1 cellular context compared by ENCODE assay signal in the genomic region with DNA sequence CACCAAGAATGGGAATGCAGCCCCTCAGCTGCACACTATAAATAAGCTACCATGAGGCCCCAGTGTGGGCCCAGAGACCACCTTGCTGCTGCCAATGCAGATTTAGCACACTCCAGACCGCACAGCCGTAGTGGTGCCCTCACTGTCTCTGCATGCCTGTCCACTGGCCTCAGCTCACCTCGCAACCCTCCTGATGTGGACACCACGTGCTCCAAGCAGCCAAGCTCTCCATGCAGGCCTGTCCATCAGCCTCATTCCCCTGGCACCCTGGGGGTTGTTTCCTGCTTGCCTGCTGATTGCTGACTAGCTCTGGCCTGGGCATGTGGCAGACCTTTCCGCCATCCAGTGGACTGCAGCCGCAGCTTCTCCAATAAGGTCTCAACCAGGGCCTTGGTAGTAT.
TF ChIP-seq lines count a peak whose summit lies in the region.

No MANE protein-coding gene starts in this region.

TF ChIP-seq in HepG2, 621 proteins besides CTCF, POLR2A, EP300 and RAD21 (continued from another document):
- TF ChIP-seq, protein P1, sequence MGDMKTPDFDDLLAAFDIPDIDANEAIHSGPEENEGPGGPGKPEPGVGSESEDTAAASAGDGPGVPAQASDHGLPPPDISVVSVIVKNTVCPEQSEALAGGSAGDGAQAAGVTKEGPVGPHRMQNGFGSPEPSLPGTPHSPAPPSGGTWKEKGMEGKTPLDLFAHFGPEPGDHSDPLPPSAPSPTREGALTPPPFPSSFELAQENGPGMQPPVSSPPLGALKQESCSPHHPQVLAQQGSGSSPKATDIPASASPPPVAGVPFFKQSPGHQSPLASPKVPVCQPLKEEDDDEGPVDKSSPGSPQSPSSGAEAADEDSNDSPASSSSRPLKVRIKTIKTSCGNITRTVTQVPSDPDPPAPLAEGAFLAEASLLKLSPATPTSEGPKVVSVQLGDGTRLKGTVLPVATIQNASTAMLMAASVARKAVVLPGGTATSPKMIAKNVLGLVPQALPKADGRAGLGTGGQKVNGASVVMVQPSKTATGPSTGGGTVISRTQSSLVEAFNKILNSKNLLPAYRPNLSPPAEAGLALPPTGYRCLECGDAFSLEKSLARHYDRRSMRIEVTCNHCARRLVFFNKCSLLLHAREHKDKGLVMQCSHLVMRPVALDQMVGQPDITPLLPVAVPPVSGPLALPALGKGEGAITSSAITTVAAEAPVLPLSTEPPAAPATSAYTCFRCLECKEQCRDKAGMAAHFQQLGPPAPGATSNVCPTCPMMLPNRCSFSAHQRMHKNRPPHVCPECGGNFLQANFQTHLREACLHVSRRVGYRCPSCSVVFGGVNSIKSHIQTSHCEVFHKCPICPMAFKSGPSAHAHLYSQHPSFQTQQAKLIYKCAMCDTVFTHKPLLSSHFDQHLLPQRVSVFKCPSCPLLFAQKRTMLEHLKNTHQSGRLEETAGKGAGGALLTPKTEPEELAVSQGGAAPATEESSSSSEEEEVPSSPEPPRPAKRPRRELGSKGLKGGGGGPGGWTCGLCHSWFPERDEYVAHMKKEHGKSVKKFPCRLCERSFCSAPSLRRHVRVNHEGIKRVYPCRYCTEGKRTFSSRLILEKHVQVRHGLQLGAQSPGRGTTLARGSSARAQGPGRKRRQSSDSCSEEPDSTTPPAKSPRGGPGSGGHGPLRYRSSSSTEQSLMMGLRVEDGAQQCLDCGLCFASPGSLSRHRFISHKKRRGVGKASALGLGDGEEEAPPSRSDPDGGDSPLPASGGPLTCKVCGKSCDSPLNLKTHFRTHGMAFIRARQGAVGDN (CRISPR knock-in tag; IDR thresholded peaks at IDR 0.05), result peak; percentile 19; the same call in 1 of the 2 replicates
- no peak for TF ChIP-seq ZMYM3 (CRISPR knock-in tag; IDR thresholded peaks at IDR 0.05)
TF ChIP-seq in HepG2: peak in this region for 1.
